8 cellular contexts compared by ENCODE assay signal in genomic region chr1:9655127-9655723, GRCh38. TPM values are rescaled to one million over a fixed set of nuclear protein-coding genes. Genes with fewer than 3 reads are reported as not detected.
A peak's percentile ranks its signal among the peaks of the same experiment; 100 is the strongest.
DNase-seq lines count a peak whose midpoint lies in the region; ATAC-seq and TF ChIP-seq lines count a peak whose summit lies in the region.

No MANE protein-coding gene starts in this region.

- H3K4me3 ChIP-seq in DOHH2 (ENCODE audit: low read length) (peak overlapping the region; percentile 86), OCI-LY3 (ENCODE audit: low read length) (peak overlapping the region; percentile 84), dorsolateral prefrontal cortex (peak overlapping the region in 4 of 59 donors; percentile 12 to 66 (median 18))

- peak overlapping the region; percentile 90 for H3K27ac ChIP-seq in DOHH2 (ENCODE audit: low read depth, low read length)
- H3K27ac ChIP-seq in OCI-LY3 (ENCODE audit: low read length), result peak overlapping the region; percentile 100
- peak overlapping the region in 2 of 59 donors; percentile 4 to 44 for H3K27ac ChIP-seq in dorsolateral prefrontal cortex

- H4K20me1 ChIP-seq in DOHH2 (ENCODE audit: control insufficient read depth, insufficient read depth, low read depth, low read length) (no peaks in the 10 kb centered on the region), OCI-LY3 (ENCODE audit: insufficient read depth, low read length) (peaks cover 13% of the 10 kb centered on the region)

- H3K36me3 ChIP-seq in DOHH2 (ENCODE audit: control insufficient read depth, low read length), result 0 out of 2 replicates have a peak, but pooled peaks cover 2% of the 10 kb centered on the region
- H3K36me3 ChIP-seq in OCI-LY3 (replicated peaks; ENCODE audit: low read depth, low read length), result peaks cover 22% of the 10 kb centered on the region

- peaks cover 8% of the 10 kb centered on the region for H3K36me3 Mint-ChIP-seq in natural killer cell treated with Interleukin-12 subunit alpha and Interleukin-12 subunit beta and Interleukin-15 and Interleukin-18, amount 100 ng/mL, for 72 hours

- DNase-seq in activated T-cell treated with anti-CD3 and anti-CD28 coated beads, Interleukin-2, amount 50 U/mL, for 48 hours, result peak; percentile 67 to 74
- peak; percentile 85 for DNase-seq in natural killer cell treated with Interleukin-12 subunit alpha and Interleukin-12 subunit beta and Interleukin-15 and Interleukin-18, amount 100 ng/mL, for 72 hours (ENCODE audit: low spot score)
- DNase-seq in dorsolateral prefrontal cortex, result no peak
- DNase-seq in omental fat pad (ENCODE audit: low spot score), result no peak

- H3K9me3 Mint-ChIP-seq in natural killer cell treated with Interleukin-12 subunit alpha and Interleukin-12 subunit beta and Interleukin-15 and Interleukin-18, amount 100 ng/mL, for 72 hours, result no peaks in the 10 kb centered on the region

- no peak for TF ChIP-seq CTCF in DOHH2 (IDR thresholded peaks at IDR 0.05; ENCODE audit: low read depth, low read length, poor library complexity, severe bottlenecking)
- no peak for TF ChIP-seq CTCF in OCI-LY3 (IDR thresholded peaks at IDR 0.05; ENCODE audit: low read depth, low read length)
- no peak for TF ChIP-seq CTCF in dorsolateral prefrontal cortex (IDR thresholded peaks at IDR 0.05 in 54 of 56, conservative IDR thresholded peaks at IDR 0.05 in 2 of 56; ENCODE audit: low read depth in 1 of 56, partially characterized antibody in 56 of 56)
- no peak for TF ChIP-seq CTCF in omental fat pad (IDR thresholded peaks at IDR 0.05)

- H3K9me2 ChIP-seq in DOHH2 (replicated peaks; ENCODE audit: control insufficient read depth, low read length), result no peaks in the 10 kb centered on the region

- peak overlapping the region; percentile 85 for H3K4me2 ChIP-seq in DOHH2 (ENCODE audit: low read length)
- peak overlapping the region; percentile 86 for H3K4me2 ChIP-seq in OCI-LY3 (ENCODE audit: low read length)

- H3K4me3 Mint-ChIP-seq in natural killer cell treated with Interleukin-12 subunit alpha and Interleukin-12 subunit beta and Interleukin-15 and Interleukin-18, amount 100 ng/mL, for 72 hours, result peak overlapping the region; percentile 96

- H3K27me3 ChIP-seq in DOHH2 (ENCODE audit: control insufficient read depth, low read length) (no peaks in the 10 kb centered on the region), OCI-LY3 (ENCODE audit: low read depth, low read length) (no peaks in the 10 kb centered on the region), dorsolateral prefrontal cortex (peaks cover 0 to 28% (median 13%) of the 10 kb centered on the region in 45 donors)

- peak; percentile 56 to 79 for ATAC-seq in natural killer cell treated with Interleukin-12 subunit alpha and Interleukin-12 subunit beta and Interleukin-15 and Interleukin-18, amount 100 ng/mL, for 72 hours
- no peak for ATAC-seq in GM21367 (IDR thresholded peaks at IDR 0.05; ENCODE audit: unreplicated experiment)
- ATAC-seq in HG03196 (IDR thresholded peaks at IDR 0.05; ENCODE audit: unreplicated experiment), result no peak
- ATAC-seq in omental fat pad (ENCODE audit: low FRiP score), result no peak

- H3F3A ChIP-seq in DOHH2 (ENCODE audit: control insufficient read depth, insufficient read depth), result peaks cover 22% of the 10 kb centered on the region

- peak overlapping the region; percentile 90 for H3K9ac ChIP-seq in OCI-LY3 (ENCODE audit: low read length)

- no peak overlapping the region for H2AFZ ChIP-seq in OCI-LY3 (ENCODE audit: low read depth, low read length)

- intact Hi-C loops in dorsolateral prefrontal cortex (cut with DNase I), result no loop called here

- H3K4me1 ChIP-seq in DOHH2 (ENCODE audit: control insufficient read depth, low read length) (peaks cover 60% of the 10 kb centered on the region), OCI-LY3 (ENCODE audit: low read length) (peaks cover 61% of the 10 kb centered on the region)

- peaks cover 64 to 67% of the 10 kb centered on the region in 2 donors for H3K4me1 Mint-ChIP-seq in natural killer cell treated with Interleukin-12 subunit alpha and Interleukin-12 subunit beta and Interleukin-15 and Interleukin-18, amount 100 ng/mL, for 72 hours (ENCODE audit: low read depth in 2 of 2)

- H3K9me3 ChIP-seq in DOHH2 (ENCODE audit: control insufficient read depth, insufficient read depth, low read length) (no peaks in the 10 kb centered on the region), OCI-LY3 (ENCODE audit: insufficient read depth, low read length) (no peaks in the 10 kb centered on the region)

- H3K27ac Mint-ChIP-seq in natural killer cell treated with Interleukin-12 subunit alpha and Interleukin-12 subunit beta and Interleukin-15 and Interleukin-18, amount 100 ng/mL, for 72 hours, result peak overlapping the region; percentile 98 to 99

- H3K27me3 Mint-ChIP-seq in natural killer cell treated with Interleukin-12 subunit alpha and Interleukin-12 subunit beta and Interleukin-15 and Interleukin-18, amount 100 ng/mL, for 72 hours, result no peaks in the 10 kb centered on the region

- H3K79me2 ChIP-seq in DOHH2 (ENCODE audit: control insufficient read depth, low read length) (peaks cover 62% of the 10 kb centered on the region), OCI-LY3 (ENCODE audit: low read length) (peaks cover 100% of the 10 kb centered on the region)

RNA-seq across cellular contexts. Expression of gene PIK3CD, which starts 3.7 kb away (rescaled TPM):
- 100 to 1,000 TPM; 273 to 444 TPM for total RNA-seq in natural killer cell treated with Interleukin-12 subunit alpha and Interleukin-12 subunit beta and Interleukin-15 and Interleukin-18, amount 100 ng/mL, for 72 hours
- total RNA-seq in dorsolateral prefrontal cortex (10 to 100 TPM in 117 of 120 experiments, 1 to 10 TPM in 3; 8.0 to 31.5 (median 16.2) TPM), omental fat pad (10 to 100 TPM; 16.5 to 23.0 (median 18.2) TPM)

Comparison
In these comparisons a context has a peak if more than half of its experiments do, and no peak if none do; other contexts are left out.
1. DNase-seq: peak in activated T-cell treated with anti-CD3 and anti-CD28 coated beads, Interleukin-2, amount 50 U/mL, for 48 hours (2 of 2) and natural killer cell treated with Interleukin-12 subunit alpha and Interleukin-12 subunit beta and Interleukin-15 and Interleukin-18, amount 100 ng/mL, for 72 hours (single experiment); none in dorsolateral prefrontal cortex (0 of 10) and omental fat pad (single experiment).
2. ATAC-seq: peak in natural killer cell treated with Interleukin-12 subunit alpha and Interleukin-12 subunit beta and Interleukin-15 and Interleukin-18, amount 100 ng/mL, for 72 hours (2 of 2); none in GM21367 (single experiment), HG03196 (single experiment) and omental fat pad (single experiment).
3. RNA of gene PIK3CD, which starts 3.7 kb away (total RNA-seq): 273 to 444 TPM in natural killer cell treated with Interleukin-12 subunit alpha and Interleukin-12 subunit beta and Interleukin-15 and Interleukin-18, amount 100 ng/mL, for 72 hours; 16.5 to 23.0 TPM in omental fat pad and 8.0 to 31.5 TPM in dorsolateral prefrontal cortex; every median in the first group is over 4 times any median in the second.